11 cellular contexts compared by ENCODE assay signal in genomic region chr3:7309707-7310106, GRCh38.
DNase-seq lines count a peak whose midpoint lies in the region; ATAC-seq and TF ChIP-seq lines count a peak whose summit lies in the region.
"Had no signal": no experiment of that assay in that cellular context is flagged by ENCODE, and none has a peak within 500 bp of the region (broad histone marks: within the 10 kb centered on the region; RNA-seq: fewer than 3 reads in every experiment).

No MANE protein-coding gene starts in this region.

- intact Hi-C loops in Right ventricle myocardium superior (cut with DNase I): no loop called here
- intact Hi-C loops in mucosa of descending colon (cut with DNase I, micrococcal nuclease): no loop called here
- intact Hi-C loops in uterus (cut with DNase I; ENCODE audit: low total_unique reads): no loop called here

- no peak overlapping the region for H3K27ac ChIP-seq in uterus
- H3K27ac ChIP-seq: HL-60 had no signal

- no peak overlapping the region for H3K4me3 ChIP-seq in mucosa of descending colon
- no peak overlapping the region for H3K4me3 ChIP-seq in uterus

- ATAC-seq in Right ventricle myocardium superior (ENCODE audit: poor library complexity) (peak; percentile 93), mucosa of descending colon (peak; percentile 40), GM18868 (IDR thresholded peaks at IDR 0.05; ENCODE audit: unreplicated experiment) (no peak), GM19395 (IDR thresholded peaks at IDR 0.05; ENCODE audit: unreplicated experiment) (no peak)
- ATAC-seq: activated CD4-positive, alpha-beta T cell treated with anti-CD3 and anti-CD28 coated beads for 36 hours had no signal

- TF ChIP-seq CTCF in mucosa of descending colon (IDR thresholded peaks at IDR 0.05) (no peak), uterus (IDR thresholded peaks at IDR 0.05) (no peak)

- H3K9me3 ChIP-seq in mucosa of descending colon: no peaks in the 10 kb centered on the region
- H3K9me3 ChIP-seq in uterus: no peaks in the 10 kb centered on the region

- H3K4me1 ChIP-seq in mucosa of descending colon (ENCODE audit: low read depth): no peaks in the 10 kb centered on the region
- H3K4me1 ChIP-seq in uterus: peaks cover 0 to 6% of the 10 kb centered on the region in 2 donors

- DNase-seq in anterior cingulate cortex (lab: John Stamatoyannopoulos, UW): peak in 46 of 58 donors; percentile 1 to 74 (median 22)
- DNase-seq in Right ventricle myocardium superior: peak; percentile 66
- DNase-seq in mucosa of descending colon: peak in 2 of 3 donors; percentile 14 to 47
- DNase-seq in uterus: peak; percentile 30 to 47
- DNase-seq in stimulated activated CD4-positive, alpha-beta T cell treated with anti-CD3 and anti-CD28 coated beads, Interleukin-1b, Interleukin-23, amount 100 ng/mL, for 48 hours: no peak
- DNase-seq: activated CD4-positive, alpha-beta T cell treated with anti-CD3 and anti-CD28 coated beads for 36 hours; naive B cell; NCI-H1694 treated with DMSO at 0.1 percent for 48 hours had no signal

- H3K36me3 ChIP-seq in mucosa of descending colon (ENCODE audit: low read depth): no peaks in the 10 kb centered on the region
- H3K36me3 ChIP-seq in uterus: no peaks in the 10 kb centered on the region

- no peak for TF ChIP-seq POLR2A in uterus (IDR thresholded peaks at IDR 0.05)

- no peaks in the 10 kb centered on the region for H3K27me3 ChIP-seq in uterus

Comparison
In these comparisons a context has a peak if more than half of its experiments do, and no peak if none do; other contexts are left out.
1. ATAC-seq: peak in Right ventricle myocardium superior (single experiment) and mucosa of descending colon (single experiment); none in GM18868 (single experiment) and GM19395 (single experiment).